21 cellular contexts compared by ENCODE assay signal in genomic region chr15:91216000-91216399, GRCh38.
A peak's percentile ranks its signal among the peaks of the same experiment; 100 is the strongest.
DNase-seq lines count a peak whose midpoint lies in the region; ATAC-seq and TF ChIP-seq lines count a peak whose summit lies in the region.
"Had no signal": no experiment of that assay in that cellular context is flagged by ENCODE, and none has a peak within 500 bp of the region (broad histone marks: within the 10 kb centered on the region; RNA-seq: fewer than 3 reads in every experiment).

No MANE protein-coding gene starts in this region.

- no peak overlapping the region for H3K27ac Mint-ChIP-seq in activated CD4-positive, alpha-beta T cell treated with anti-CD3 and anti-CD28 coated beads, Interleukin-2, amount 10 ng/mL, durations not matched to agents 7 days and 5 days
- H3K27ac Mint-ChIP-seq: CD14-positive monocyte; CD4-positive, alpha-beta T cell; GM23338; HFFc6 had no signal

- peak overlapping the region; percentile 46 for H3K27ac ChIP-seq in psoas muscle
- H3K27ac ChIP-seq: 22Rv1; BLaER1 treated with 17β-estradiol and CSF1 and Interleukin-3, amounts not matched to agents 10 nM and 100 nM had no signal

- CTCF ChIA-PET in activated CD4-positive, alpha-beta T cell treated with anti-CD3 and anti-CD28 coated beads, Interleukin-2, amount 10 ng/mL, durations not matched to agents 7 days and 5 days (lab: Charles Lee), result no interaction called here

- ATAC-seq in psoas muscle (peak; percentile 92 to 97 (median 94)), HG03039 (IDR thresholded peaks at IDR 0.05; ENCODE audit: unreplicated experiment) (no peak)
- ATAC-seq: GM12878, GM23338 had no signal

- no peaks in the 10 kb centered on the region for H3K36me3 Mint-ChIP-seq in activated CD4-positive, alpha-beta T cell treated with anti-CD3 and anti-CD28 coated beads, Interleukin-2, amount 10 ng/mL, durations not matched to agents 7 days and 5 days (ENCODE audit: low read depth)
- H3K36me3 Mint-ChIP-seq: CD14-positive monocyte had no signal

- WGBS in psoas muscle, 3 donors, result 25 to 35% (median 29%) methylated on average over 3 of the region's 3 CpGs

- POLR2A ChIA-PET in activated CD4-positive, alpha-beta T cell treated with anti-CD3 and anti-CD28 coated beads, Interleukin-2, amount 10 ng/mL, durations not matched to agents 7 days and 5 days (lab: Charles Lee), result interaction anchor here (0.6 kb wide), 1 partner anchor 409 kb away, joined by 3 read pairs; no protein-coding TSS in a partner anchor

- H3K4me3 Mint-ChIP-seq in activated CD4-positive, alpha-beta T cell treated with anti-CD3 and anti-CD28 coated beads, Interleukin-2, amount 10 ng/mL, durations not matched to agents 7 days and 5 days, result no peak overlapping the region
- H3K4me3 Mint-ChIP-seq: CD14-positive monocyte; CD4-positive, alpha-beta T cell; CD8-positive, alpha-beta memory T cell; GM23338; HFFc6 had no signal

- H3K9me3 Mint-ChIP-seq in activated CD4-positive, alpha-beta T cell treated with anti-CD3 and anti-CD28 coated beads, Interleukin-2, amount 10 ng/mL, durations not matched to agents 7 days and 5 days, result no peaks in the 10 kb centered on the region

- H3K4me1 Mint-ChIP-seq in activated CD4-positive, alpha-beta T cell treated with anti-CD3 and anti-CD28 coated beads, Interleukin-2, amount 10 ng/mL, durations not matched to agents 7 days and 5 days, result no peaks in the 10 kb centered on the region
- H3K4me1 Mint-ChIP-seq: CD8-positive, alpha-beta memory T cell had no signal

- H3K4me1 ChIP-seq in psoas muscle, result no peaks in the 10 kb centered on the region
- H3K4me1 ChIP-seq: BE2C had no signal

- intact Hi-C loops in psoas muscle (cut with DNase I), result no loop called here

- no peaks in the 10 kb centered on the region for H3K36me3 ChIP-seq in psoas muscle (ENCODE audit: insufficient read depth in 1 of 2, low read depth in 1 of 2)
- H3K36me3 ChIP-seq: BE2C; BLaER1 treated with 17β-estradiol and CSF1 and Interleukin-3, amounts not matched to agents 10 nM and 100 nM; HAP-1 had no signal

- peaks cover 19% of the 10 kb centered on the region for H3K27me3 Mint-ChIP-seq in activated CD4-positive, alpha-beta T cell treated with anti-CD3 and anti-CD28 coated beads, Interleukin-2, amount 10 ng/mL, durations not matched to agents 7 days and 5 days

- H3K27me3 ChIP-seq in psoas muscle (ENCODE audit: insufficient read depth in 3 of 3, low read length in 2 of 3), result peaks cover 0 to 4% (median 0%) of the 10 kb centered on the region in 3 donors
- H3K27me3 ChIP-seq: BLaER1 treated with 17β-estradiol and CSF1 and Interleukin-3, amounts not matched to agents 10 nM and 100 nM had no signal

- H3K4me3 ChIP-seq in psoas muscle, result no peak overlapping the region
- H3K4me3 ChIP-seq: BLaER1 treated with 17β-estradiol and CSF1 and Interleukin-3, amounts not matched to agents 10 nM and 100 nM; GM12878; GM23338; HAP-1 had no signal

- peak; percentile 42 for DNase-seq in NCI-H526 treated with DMSO at 0.1 percent for 48 hours (lab: John Stamatoyannopoulos, UW)
- no peak for DNase-seq in NCI-H526 (lab: John Stamatoyannopoulos, UW)
- peak; percentile 46 for DNase-seq in middle frontal gyrus (ENCODE audit: extremely low spot score, low spot score)
- DNase-seq in psoas muscle, result no peak
- peak; percentile 67 for DNase-seq in superior temporal gyrus (ENCODE audit: extremely low spot score)
- DNase-seq in DMS 273 treated with DMSO at 0.1 percent for 48 hours (lab: John Stamatoyannopoulos, UW), result no peak
- no peak for DNase-seq in activated CD4-positive, alpha-beta T cell treated with anti-CD3 and anti-CD28 coated beads, Interleukin-2, amount 10 ng/mL, durations not matched to agents 7 days and 5 days
- DNase-seq: BE2C; CD4-positive, alpha-beta T cell; CD8-positive, alpha-beta memory T cell; DMS53; DND-41; GDM1; HFFc6 had no signal

- TF ChIP-seq CTCF in psoas muscle (IDR thresholded peaks at IDR 0.05), result no peak

- no peaks in the 10 kb centered on the region for H3K9me3 ChIP-seq in psoas muscle
- H3K9me3 ChIP-seq: BE2C, HAP-1 had no signal

Comparison
In these comparisons a context has a peak if more than half of its experiments do, and no peak if none do; other contexts are left out.
1. DNase-seq: peak in NCI-H526 treated with DMSO at 0.1 percent for 48 hours (single experiment), middle frontal gyrus (single experiment) and superior temporal gyrus (single experiment); none in NCI-H526 (0 of 2), psoas muscle (0 of 2), DMS 273 treated with DMSO at 0.1 percent for 48 hours (single experiment) and activated CD4-positive, alpha-beta T cell treated with anti-CD3 and anti-CD28 coated beads, Interleukin-2, amount 10 ng/mL, durations not matched to agents 7 days and 5 days (single experiment).